8 cellular contexts compared by ENCODE assay signal in genomic region chr10:91907914-91908357, GRCh38. TPM values are rescaled to one million over a fixed set of nuclear protein-coding genes. Genes with fewer than 3 reads are reported as not detected.
DNase-seq lines count a peak whose midpoint lies in the region; ATAC-seq and TF ChIP-seq lines count a peak whose summit lies in the region.

No MANE protein-coding gene starts in this region.

- H3K9me3 ChIP-seq in Peyer's patch: no peaks in the 10 kb centered on the region

- no peaks in the 10 kb centered on the region for H3K27me3 ChIP-seq in Peyer's patch

- no peak for ATAC-seq in GM18861 (IDR thresholded peaks at IDR 0.05; ENCODE audit: unreplicated experiment)

- H3K36me3 Mint-ChIP-seq in nephron progenitor cell (ENCODE audit: low read depth): peaks cover 38% of the 10 kb centered on the region

- peak; percentile 47 for DNase-seq in activated CD4-positive, alpha-beta T cell treated with anti-CD3 and anti-CD28 coated beads for 48 hours
- no peak for DNase-seq in activated CD4-positive, alpha-beta T cell treated with anti-CD3 and anti-CD28 coated beads, Interleukin-2, amount 50 U/mL, for 4 hours
- DNase-seq in Peyer's patch (peak in 1 of 3 donors; percentile 29), erythroblast (lab: John Stamatoyannopoulos, UW) (peak; percentile 45 to 47), nephron progenitor cell (no peak), GM20000 (ENCODE audit: low spot score) (no peak), GDM1 (lab: John Stamatoyannopoulos, UW) (no peak)

- H3K4me1 ChIP-seq in Peyer's patch: no peaks in the 10 kb centered on the region

- TF ChIP-seq CTCF in Peyer's patch (IDR thresholded peaks at IDR 0.05) (no peak), nephron progenitor cell (IDR thresholded peaks at IDR 0.05) (no peak), GM20000 (IDR thresholded peaks at IDR 0.05; ENCODE audit: extremely low read depth, missing control alignments) (no peak)

- peak overlapping the region; percentile 57 to 86 (median 69) for H3K27ac ChIP-seq in Peyer's patch

- peaks cover 30% of the 10 kb centered on the region for H3K4me1 Mint-ChIP-seq in nephron progenitor cell

- TF ChIP-seq POLR2A in Peyer's patch (IDR thresholded peaks at IDR 0.05) (no peak), erythroblast (IDR thresholded peaks at IDR 0.05; ENCODE audit: low read length) (no peak)

- H3K27ac Mint-ChIP-seq in nephron progenitor cell: peak overlapping the region; percentile 46

- H3K9me3 Mint-ChIP-seq in nephron progenitor cell: peaks cover 17% of the 10 kb centered on the region

- no peaks in the 10 kb centered on the region for H3K36me3 ChIP-seq in Peyer's patch

- H3K4me3 Mint-ChIP-seq in nephron progenitor cell: peak overlapping the region; percentile 89

- peak overlapping the region; percentile 68 to 89 (median 85) for H3K4me3 ChIP-seq in Peyer's patch

- H3K27me3 Mint-ChIP-seq in nephron progenitor cell (ENCODE audit: low read depth, poor library complexity): no peaks in the 10 kb centered on the region

RNA-seq across cellular contexts. Expression of gene FGFBP3, which starts 1.4 kb away (rescaled TPM):
- total RNA-seq in Peyer's patch: 1 to 10 TPM in 1 of 4 donors, under 1 TPM in 1, not detected in 2; 0.53 to 1.1 TPM

RNA-seq across cellular contexts. Expression of gene BTAF1, which starts 15.6 kb away (rescaled TPM):
- 10 to 100 TPM; 37.0 to 60.2 (median 45.4) TPM for total RNA-seq in Peyer's patch

Comparison
In these comparisons a context has a peak if more than half of its experiments do, and no peak if none do; other contexts are left out.
1. DNase-seq: peak in activated CD4-positive, alpha-beta T cell treated with anti-CD3 and anti-CD28 coated beads for 48 hours (single experiment) and erythroblast (2 of 2); none in activated CD4-positive, alpha-beta T cell treated with anti-CD3 and anti-CD28 coated beads, Interleukin-2, amount 50 U/mL, for 4 hours (0 of 2), nephron progenitor cell (single experiment), GM20000 (single experiment) and GDM1 (single experiment).